1 cellular context compared by ENCODE assay signal in genomic region chr10:99620713-99621453, GRCh38.
TF ChIP-seq lines count a peak whose summit lies in the region.

No MANE protein-coding gene starts in this region.

TF ChIP-seq in HepG2, 621 proteins besides CTCF, POLR2A, EP300 and RAD21 (continued from another document and continues in another):
- peak; percentile 62; the same call in 1 of the 2 replicates for TF ChIP-seq ZNF142 (CRISPR knock-in tag; IDR thresholded peaks at IDR 0.05)
- TF ChIP-seq GPBP1L1 (CRISPR knock-in tag; IDR thresholded peaks at IDR 0.05): no peak
- TF ChIP-seq ARID3A (IDR thresholded peaks at IDR 0.05; ENCODE audit: low read depth, low read length): no peak
- TF ChIP-seq RFXANK (CRISPR knock-in tag; IDR thresholded peaks at IDR 0.05): no peak; the same call in none of the 2 replicates
- 0 out of 2 replicates have a peak, but pooled peaks have one; percentile 33 for TF ChIP-seq ZBTB42 (CRISPR knock-in tag; IDR thresholded peaks at IDR 0.05)
- TF ChIP-seq ZSCAN20 (CRISPR knock-in tag; IDR thresholded peaks at IDR 0.05; ENCODE audit: borderline replicate concordance): 0 out of 2 replicates have a peak, but pooled peaks have one; percentile 43
- no peak for TF ChIP-seq ZNF7 (CRISPR knock-in tag; IDR thresholded peaks at IDR 0.05)
- peak; percentile 79 for TF ChIP-seq CREB3 (CRISPR knock-in tag; IDR thresholded peaks at IDR 0.05)
- TF ChIP-seq NFE2 (CRISPR knock-in tag; IDR thresholded peaks at IDR 0.05): no peak
- TF ChIP-seq LRRFIP1 (CRISPR knock-in tag; conservative IDR thresholded peaks at IDR 0.05): no peak
- peak; percentile 46 for TF ChIP-seq SPEN (CRISPR knock-in tag; IDR thresholded peaks at IDR 0.05; ENCODE audit: low read depth)
- TF ChIP-seq BCL6 (CRISPR knock-in tag; IDR thresholded peaks at IDR 0.05): peak; percentile 42
- TF ChIP-seq HMGA1 (CRISPR knock-in tag; conservative IDR thresholded peaks at IDR 0.05): no peak
- TF ChIP-seq NFE2L2 (IDR thresholded peaks at IDR 0.05; ENCODE audit: low read length): no peak
- no peak; the same call in 1 of the 2 replicates for TF ChIP-seq WIZ (CRISPR knock-in tag; IDR thresholded peaks at IDR 0.05)
- TF ChIP-seq KLF12 (CRISPR knock-in tag; IDR thresholded peaks at IDR 0.05; ENCODE audit: borderline replicate concordance): peak; percentile 46; the same call in 1 of the 2 replicates
- no peak for TF ChIP-seq HDAC6 (IDR thresholded peaks at IDR 0.05; ENCODE audit: low read depth, low read length)
- TF ChIP-seq PHF8 (CRISPR knock-in tag; IDR thresholded peaks at IDR 0.05): peak; percentile 81
- no peak for TF ChIP-seq PRMT3 (CRISPR knock-in tag; IDR thresholded peaks at IDR 0.05; ENCODE audit: borderline replicate concordance, low read depth)
- TF ChIP-seq RORA (CRISPR knock-in tag; IDR thresholded peaks at IDR 0.05): no peak
- no peak; the same call in 1 of the 2 replicates for TF ChIP-seq TOPORS (CRISPR knock-in tag; IDR thresholded peaks at IDR 0.05)
- TF ChIP-seq ZNF761 (CRISPR knock-in tag; conservative IDR thresholded peaks at IDR 0.05): peak; percentile 49; the same call in 1 of the 2 replicates
- 0 out of 2 replicates have a peak, but pooled peaks have one; percentile 65 for TF ChIP-seq NKX3-1 (CRISPR knock-in tag; IDR thresholded peaks at IDR 0.05)
- TF ChIP-seq MTA1 (CRISPR knock-in tag; IDR thresholded peaks at IDR 0.05; ENCODE audit: borderline replicate concordance): peak; percentile 95; the same call in 1 of the 2 replicates
- peak; percentile 21; the same call in 1 of the 2 replicates for TF ChIP-seq ZSCAN22 (CRISPR knock-in tag; IDR thresholded peaks at IDR 0.05)
- TF ChIP-seq BATF2 (CRISPR knock-in tag; IDR thresholded peaks at IDR 0.05): no peak; the same call in 1 of the 2 replicates
- TF ChIP-seq NRL (CRISPR knock-in tag; IDR thresholded peaks at IDR 0.05; ENCODE audit: borderline replicate concordance): peak; percentile 91
- no peak for TF ChIP-seq ETS1 (CRISPR knock-in tag; IDR thresholded peaks at IDR 0.05)
- no peak for TF ChIP-seq RELA (CRISPR knock-in tag; IDR thresholded peaks at IDR 0.05)
- TF ChIP-seq GATAD1 (CRISPR knock-in tag; IDR thresholded peaks at IDR 0.05): peak; percentile 78
- TF ChIP-seq ZNF550 (CRISPR knock-in tag; IDR thresholded peaks at IDR 0.05; ENCODE audit: borderline replicate concordance): no peak
- TF ChIP-seq ZMYM4 (CRISPR knock-in tag; IDR thresholded peaks at IDR 0.05): peak; percentile 82
- peak; percentile 63; the same call in 1 of the 2 replicates for TF ChIP-seq SAFB2 (CRISPR knock-in tag; IDR thresholded peaks at IDR 0.05; ENCODE audit: borderline replicate concordance, low read depth)
- peak; percentile 95 for TF ChIP-seq ZSCAN31 (CRISPR knock-in tag; IDR thresholded peaks at IDR 0.05; ENCODE audit: low read depth)
- TF ChIP-seq SIN3B (IDR thresholded peaks at IDR 0.05; ENCODE audit: low read length): no peak
- TF ChIP-seq ZNF800 (CRISPR knock-in tag; IDR thresholded peaks at IDR 0.05): peak; percentile 90
- TF ChIP-seq ZNF468 (CRISPR knock-in tag; IDR thresholded peaks at IDR 0.05): no peak
- TF ChIP-seq ZNF281 (CRISPR knock-in tag; IDR thresholded peaks at IDR 0.05; ENCODE audit: borderline replicate concordance): no peak; the same call in 1 of the 2 replicates
- peak; percentile 71 for TF ChIP-seq CBFB (CRISPR knock-in tag; IDR thresholded peaks at IDR 0.05)
- peak; percentile 33; the same call in 1 of the 2 replicates for TF ChIP-seq TEAD2 (CRISPR knock-in tag; IDR thresholded peaks at IDR 0.05)
